ENCODE assay signal across 2 cellular contexts in genomic region chr4:54517793-54518444, GRCh38.
TF ChIP-seq lines count a peak whose summit lies in the region.

No MANE protein-coding gene starts in this region.

TF ChIP-seq in HepG2, 621 proteins besides CTCF, POLR2A, EP300 and RAD21:
- TF ChIP-seq CBX2 (IDR thresholded peaks at IDR 0.05; ENCODE audit: low read depth, low read length) (no peak), CBX2 (CRISPR knock-in tag; IDR thresholded peaks at IDR 0.05; ENCODE audit: low read depth) (no peak), ZFP82 (CRISPR knock-in tag; IDR thresholded peaks at IDR 0.05; ENCODE audit: borderline replicate concordance) (no peak), ZNF326 (CRISPR knock-in tag; IDR thresholded peaks at IDR 0.05; ENCODE audit: borderline replicate concordance) (no peak), DR1 (CRISPR knock-in tag; IDR thresholded peaks at IDR 0.05) (no peak), SNAPC2 (CRISPR knock-in tag; IDR thresholded peaks at IDR 0.05) (no peak), DRAP1 (CRISPR knock-in tag; IDR thresholded peaks at IDR 0.05) (no peak), USF2 (IDR thresholded peaks at IDR 0.05; ENCODE audit: low read depth, low read length) (peak; percentile 56), USF2 (CRISPR knock-in tag; IDR thresholded peaks at IDR 0.05; ENCODE audit: borderline replicate concordance) (no peak), FOSL1 (CRISPR knock-in tag; IDR thresholded peaks at IDR 0.05; ENCODE audit: borderline replicate concordance) (no peak), RAD51 (IDR thresholded peaks at IDR 0.05; ENCODE audit: borderline replicate concordance) (peak; percentile 78), SMC3 (IDR thresholded peaks at IDR 0.05; ENCODE audit: low read length) (no peak), ZNF776 (CRISPR knock-in tag; IDR thresholded peaks at IDR 0.05) (no peak)
- TF ChIP-seq, protein P1, sequence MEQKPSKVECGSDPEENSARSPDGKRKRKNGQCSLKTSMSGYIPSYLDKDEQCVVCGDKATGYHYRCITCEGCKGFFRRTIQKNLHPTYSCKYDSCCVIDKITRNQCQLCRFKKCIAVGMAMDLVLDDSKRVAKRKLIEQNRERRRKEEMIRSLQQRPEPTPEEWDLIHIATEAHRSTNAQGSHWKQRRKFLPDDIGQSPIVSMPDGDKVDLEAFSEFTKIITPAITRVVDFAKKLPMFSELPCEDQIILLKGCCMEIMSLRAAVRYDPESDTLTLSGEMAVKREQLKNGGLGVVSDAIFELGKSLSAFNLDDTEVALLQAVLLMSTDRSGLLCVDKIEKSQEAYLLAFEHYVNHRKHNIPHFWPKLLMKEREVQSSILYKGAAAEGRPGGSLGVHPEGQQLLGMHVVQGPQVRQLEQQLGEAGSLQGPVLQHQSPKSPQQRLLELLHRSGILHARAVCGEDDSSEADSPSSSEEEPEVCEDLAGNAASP (CRISPR knock-in tag; IDR thresholded peaks at IDR 0.05; ENCODE audit: borderline replicate concordance), result no peak
- TF ChIP-seq, protein P2, sequence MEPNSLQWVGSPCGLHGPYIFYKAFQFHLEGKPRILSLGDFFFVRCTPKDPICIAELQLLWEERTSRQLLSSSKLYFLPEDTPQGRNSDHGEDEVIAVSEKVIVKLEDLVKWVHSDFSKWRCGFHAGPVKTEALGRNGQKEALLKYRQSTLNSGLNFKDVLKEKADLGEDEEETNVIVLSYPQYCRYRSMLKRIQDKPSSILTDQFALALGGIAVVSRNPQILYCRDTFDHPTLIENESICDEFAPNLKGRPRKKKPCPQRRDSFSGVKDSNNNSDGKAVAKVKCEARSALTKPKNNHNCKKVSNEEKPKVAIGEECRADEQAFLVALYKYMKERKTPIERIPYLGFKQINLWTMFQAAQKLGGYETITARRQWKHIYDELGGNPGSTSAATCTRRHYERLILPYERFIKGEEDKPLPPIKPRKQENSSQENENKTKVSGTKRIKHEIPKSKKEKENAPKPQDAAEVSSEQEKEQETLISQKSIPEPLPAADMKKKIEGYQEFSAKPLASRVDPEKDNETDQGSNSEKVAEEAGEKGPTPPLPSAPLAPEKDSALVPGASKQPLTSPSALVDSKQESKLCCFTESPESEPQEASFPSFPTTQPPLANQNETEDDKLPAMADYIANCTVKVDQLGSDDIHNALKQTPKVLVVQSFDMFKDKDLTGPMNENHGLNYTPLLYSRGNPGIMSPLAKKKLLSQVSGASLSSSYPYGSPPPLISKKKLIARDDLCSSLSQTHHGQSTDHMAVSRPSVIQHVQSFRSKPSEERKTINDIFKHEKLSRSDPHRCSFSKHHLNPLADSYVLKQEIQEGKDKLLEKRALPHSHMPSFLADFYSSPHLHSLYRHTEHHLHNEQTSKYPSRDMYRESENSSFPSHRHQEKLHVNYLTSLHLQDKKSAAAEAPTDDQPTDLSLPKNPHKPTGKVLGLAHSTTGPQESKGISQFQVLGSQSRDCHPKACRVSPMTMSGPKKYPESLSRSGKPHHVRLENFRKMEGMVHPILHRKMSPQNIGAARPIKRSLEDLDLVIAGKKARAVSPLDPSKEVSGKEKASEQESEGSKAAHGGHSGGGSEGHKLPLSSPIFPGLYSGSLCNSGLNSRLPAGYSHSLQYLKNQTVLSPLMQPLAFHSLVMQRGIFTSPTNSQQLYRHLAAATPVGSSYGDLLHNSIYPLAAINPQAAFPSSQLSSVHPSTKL (CRISPR knock-in tag; IDR thresholded peaks at IDR 0.05), result no peak

TF ChIP-seq in K562, 482 proteins besides CTCF, POLR2A, EP300 and RAD21:
- TF ChIP-seq, protein P3, sequence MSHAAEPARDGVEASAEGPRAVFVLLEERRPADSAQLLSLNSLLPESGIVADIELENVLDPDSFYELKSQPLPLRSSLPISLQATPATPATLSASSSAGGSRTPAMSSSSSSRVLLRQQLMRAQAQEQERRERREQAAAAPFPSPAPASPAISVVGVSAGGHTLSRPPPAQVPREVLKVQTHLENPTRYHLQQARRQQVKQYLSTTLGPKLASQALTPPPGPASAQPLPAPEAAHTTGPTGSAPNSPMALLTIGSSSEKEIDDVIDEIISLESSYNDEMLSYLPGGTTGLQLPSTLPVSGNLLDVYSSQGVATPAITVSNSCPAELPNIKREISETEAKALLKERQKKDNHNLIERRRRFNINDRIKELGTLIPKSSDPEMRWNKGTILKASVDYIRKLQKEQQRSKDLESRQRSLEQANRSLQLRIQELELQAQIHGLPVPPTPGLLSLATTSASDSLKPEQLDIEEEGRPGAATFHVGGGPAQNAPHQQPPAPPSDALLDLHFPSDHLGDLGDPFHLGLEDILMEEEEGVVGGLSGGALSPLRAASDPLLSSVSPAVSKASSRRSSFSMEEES (CRISPR knock-in tag; IDR thresholded peaks at IDR 0.05), result peak; percentile 90
- peak; percentile 6; the same call in 1 of the 2 replicates for TF ChIP-seq USF2 (CRISPR knock-in tag; IDR thresholded peaks at IDR 0.05)
- TF ChIP-seq RAD51 (IDR thresholded peaks at IDR 0.05; ENCODE audit: borderline replicate concordance, low read depth), result peak; percentile 58; the same call in 1 of the 2 replicates
- TF ChIP-seq KDM4B (IDR thresholded peaks at IDR 0.05; ENCODE audit: borderline replicate concordance in 2 of 2, low read depth in 1 of 2), result no peak
TF ChIP-seq in K562: peak in this region for 3.
